ENCODE assay signal across 8 cellular contexts in the genomic region with DNA sequence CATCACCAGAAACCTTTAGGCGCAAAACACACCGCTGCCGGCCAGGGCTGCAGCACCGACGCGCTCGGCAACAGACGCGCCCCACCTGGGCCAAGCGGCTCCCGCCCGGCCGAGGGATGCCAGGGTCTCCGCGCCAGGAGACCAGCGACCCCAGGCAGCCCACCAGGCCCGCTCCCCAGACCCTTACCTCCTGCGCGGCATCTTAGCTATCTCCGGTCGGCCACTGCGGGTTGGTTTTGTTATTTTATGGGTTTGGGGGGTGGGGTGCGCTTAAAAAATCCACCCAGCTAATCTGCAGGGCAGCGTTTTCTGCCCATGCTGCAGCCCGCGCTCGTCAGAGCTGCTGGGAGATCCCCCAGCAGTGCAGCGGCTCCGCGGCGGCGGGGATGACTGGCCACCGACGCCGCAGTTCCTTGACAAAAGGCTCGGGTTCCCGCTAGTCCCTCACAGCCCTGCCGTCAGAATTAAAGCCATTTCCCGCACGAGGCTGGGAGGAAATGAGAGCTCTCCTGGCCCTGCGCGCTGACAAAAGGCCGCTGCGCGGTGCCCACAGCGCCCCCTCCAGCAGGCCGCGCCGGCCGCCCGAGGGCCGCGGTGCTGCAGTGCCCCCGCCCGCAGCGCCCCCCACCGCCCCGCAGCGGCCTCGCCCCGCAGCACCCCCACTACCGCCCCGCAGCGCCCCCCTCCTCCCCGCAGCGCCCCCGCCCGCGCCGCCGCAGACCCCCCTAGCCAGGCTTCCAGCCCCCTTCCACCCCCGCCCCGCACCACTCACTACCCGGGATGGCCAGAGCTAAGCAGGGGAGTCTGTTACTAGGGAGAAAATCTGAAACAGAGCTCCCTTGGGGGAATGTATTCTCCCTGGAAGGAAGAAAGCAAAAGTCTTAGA. TPM values are rescaled to one million over a fixed set of nuclear protein-coding genes. Genes with fewer than 3 reads are reported as not detected.
DNase-seq lines count a peak whose midpoint lies in the region; ATAC-seq and TF ChIP-seq lines count a peak whose summit lies in the region.

Gene ADD2, minus strand, starts transcription at position 502 of the 886 bp plus-strand sequence. CDS start 61,792 bp downstream, outside the sequence.

- peak within 1 kb of the TSS; percentile 89 for H3K4me3 ChIP-seq in WERI-Rb-1 (ENCODE audit: low read depth, low read length)

- TF ChIP-seq CTCF in WERI-Rb-1 (IDR thresholded peaks at IDR 0.05; ENCODE audit: low read depth, low read length), result peak; percentile 88

- ATAC-seq in GM19397 (IDR thresholded peaks at IDR 0.05; ENCODE audit: unreplicated experiment) (no peak), HG03565 (IDR thresholded peaks at IDR 0.05; ENCODE audit: unreplicated experiment) (no peak)

- no peaks in the 10 kb centered on the region for H3K9me3 ChIP-seq in WERI-Rb-1 (ENCODE audit: severe bottlenecking)

- no peaks in the 10 kb centered on the region for H3K27me3 ChIP-seq in WERI-Rb-1 (ENCODE audit: insufficient read depth, low read depth, severe bottlenecking)

- peak; percentile 84 for DNase-seq in Daoy (ENCODE audit: low read depth)
- DNase-seq in NCI-H1092 (lab: John Stamatoyannopoulos, UW), result peak; percentile 59
- DNase-seq in WERI-Rb-1, result peak; percentile 86
- peak; percentile 10 to 20 for DNase-seq in dermis microvascular lymphatic vessel endothelial cell (ENCODE audit: low read depth in 2 of 2)
- peak; percentile 68 for DNase-seq in medulla oblongata (ENCODE audit: extremely low spot score)
- DNase-seq in stimulated activated CD8-positive, alpha-beta memory T cell treated with anti-CD3 and anti-CD28 coated beads, Interleukin-4, amount 100 ng/mL, for 48 hours, result peak; percentile 69

- peaks cover 7% of the 10 kb centered on the region for H3K36me3 ChIP-seq in WERI-Rb-1

- peak within 1 kb of the TSS; percentile 94 for H3K27ac ChIP-seq in WERI-Rb-1

RNA-seq across cellular contexts. Expression of gene ADD2, which starts in this region (rescaled TPM):
- 15.6 and 23.3 TPM in 2 replicates for total RNA-seq in Daoy (2014; rRNA removed; shearing (Covaris generic))
- 8.0 and 23.4 TPM in 2 replicates for total RNA-seq in dermis microvascular lymphatic vessel endothelial cell

Comparison
In these comparisons a context has a peak if more than half of its experiments do, and no peak if none do; other contexts are left out.
1. DNase-seq: peak in every context shown above with its lines; median percentile 86 in WERI-Rb-1; 84 in Daoy; 69 in stimulated activated CD8-positive, alpha-beta memory T cell treated with anti-CD3 and anti-CD28 coated beads, Interleukin-4, amount 100 ng/mL, for 48 hours; 68 in medulla oblongata; 59 in NCI-H1092; 15 in dermis microvascular lymphatic vessel endothelial cell.